14 cellular contexts compared by ENCODE assay signal in genomic region chr9:134444040-134444315, GRCh38.
DNase-seq lines count a peak whose midpoint lies in the region; ATAC-seq and TF ChIP-seq lines count a peak whose summit lies in the region.
"Had no signal": no experiment of that assay in that cellular context is flagged by ENCODE, and none has a peak within 500 bp of the region (broad histone marks: within the 10 kb centered on the region; RNA-seq: fewer than 3 reads in every experiment).

No MANE protein-coding gene starts in this region.

- CTCF ChIA-PET in activated CD8-positive, alpha-beta T cell treated with anti-CD3 and anti-CD28 coated beads for 36 hours (lab: Charles Lee), result interaction anchor here (0.6 to 2.5 kb wide), 23 partner anchors 10 to 281 kb away, joined by 3 to 36 read pairs (median 6); no protein-coding TSS in a partner anchor

- H3K4me2 ChIP-seq in neuronal stem cell (ENCODE audit: insufficient read depth, low read length, poor library complexity, severe bottlenecking), result no peak overlapping the region
- H3K4me2 ChIP-seq: GM23338 had no signal

- peak overlapping the region; percentile 42 for H3K4me3 Mint-ChIP-seq in natural killer cell
- no peak overlapping the region for H3K4me3 Mint-ChIP-seq in natural killer cell treated with Interleukin-12 subunit alpha and Interleukin-12 subunit beta and Interleukin-15 and Interleukin-18, amount 100 ng/mL, for 72 hours
- H3K4me3 Mint-ChIP-seq in activated CD8-positive, alpha-beta T cell treated with anti-CD3 and anti-CD28 coated beads for 36 hours, result no peak overlapping the region
- H3K4me3 Mint-ChIP-seq: activated T-cell treated with anti-CD3 and anti-CD28 coated beads, Interleukin-2, amount 50 U/mL, for 4 hours; GM23338; nephron progenitor cell had no signal

- H3K4me3 ChIP-seq in body of pancreas (no peak overlapping the region), neuronal stem cell (ENCODE audit: low read length in 2 of 2) (no peak overlapping the region)
- H3K4me3 ChIP-seq: GM23338, skin epidermis had no signal

- peaks cover 0 to 5% of the 10 kb centered on the region in 2 donors for H3K27me3 Mint-ChIP-seq in natural killer cell (ENCODE audit: low read depth in 2 of 2)
- H3K27me3 Mint-ChIP-seq in natural killer cell treated with Interleukin-12 subunit alpha and Interleukin-12 subunit beta and Interleukin-15 and Interleukin-18, amount 100 ng/mL, for 72 hours, result no peaks in the 10 kb centered on the region
- H3K27me3 Mint-ChIP-seq in activated CD8-positive, alpha-beta T cell treated with anti-CD3 and anti-CD28 coated beads for 36 hours, result peaks cover 17% of the 10 kb centered on the region
- H3K27me3 Mint-ChIP-seq: central memory CD8-positive, alpha-beta T cell had no signal

- POLR2A ChIA-PET in activated CD8-positive, alpha-beta T cell treated with anti-CD3 and anti-CD28 coated beads for 36 hours (lab: Charles Lee), result no interaction called here

- H2BK5ac ChIP-seq in neuronal stem cell (ENCODE audit: low read length), result no peak overlapping the region

- intact Hi-C loops in natural killer cell (cut with micrococcal nuclease) (loop anchor here (5.0 to 10.0 kb wide), 3 partner anchors 37 to 151 kb away; no protein-coding TSS in a partner anchor), body of pancreas (cut with DNase I) (loop anchor here (5.0 kb wide), 1 partner anchor 112 kb away; no protein-coding TSS in a partner anchor)
- intact Hi-C loops in activated CD8-positive, alpha-beta T cell treated with anti-CD3 and anti-CD28 coated beads for 36 hours (cut with micrococcal nuclease), result loop anchor here (5.0 kb wide), 1 partner anchor 272 kb away; no protein-coding TSS in a partner anchor

- H3K18ac ChIP-seq in neuronal stem cell (ENCODE audit: low read length), result no peak overlapping the region

- peak overlapping the region; percentile 31 to 86 for H3K27ac Mint-ChIP-seq in natural killer cell
- H3K27ac Mint-ChIP-seq in natural killer cell treated with Interleukin-12 subunit alpha and Interleukin-12 subunit beta and Interleukin-15 and Interleukin-18, amount 100 ng/mL, for 72 hours, result no peak overlapping the region
- no peak overlapping the region for H3K27ac Mint-ChIP-seq in activated CD8-positive, alpha-beta T cell treated with anti-CD3 and anti-CD28 coated beads for 36 hours
- H3K27ac Mint-ChIP-seq: GM23338, nephron progenitor cell, progenitor cell of endocrine pancreas had no signal

- H3K79me1 ChIP-seq in neuronal stem cell (ENCODE audit: low read depth, low read length), result no peaks in the 10 kb centered on the region

- H3K27me3 ChIP-seq in body of pancreas, result no peaks in the 10 kb centered on the region
- no peaks in the 10 kb centered on the region for H3K27me3 ChIP-seq in neuronal stem cell (ENCODE audit: control insufficient read depth in 3 of 3, insufficient read depth in 3 of 3, low read depth in 1 of 3, low read length in 3 of 3)

- WGBS in body of pancreas, 2 donors, result 71 to 74% methylated on average over 1 to 2 of the region's 2 CpGs
- WGBS in neuronal stem cell (ENCODE audit: extremely low coverage in 2 of 2, insufficient read length in 2 of 2, insufficient replicate concordance in 1 of 2), 2 donors, result no CpG with 5 or more reads among the region's 2 CpGs

- H3K4me1 ChIP-seq in body of pancreas (peaks cover 24% of the 10 kb centered on the region), neuronal stem cell (ENCODE audit: control insufficient read depth in 2 of 2, insufficient read depth in 1 of 2, low read depth in 1 of 2, low read length in 2 of 2) (peaks cover 13% of the 10 kb centered on the region in 2 donors)

- DNase-seq in natural killer cell (no peak), body of pancreas (no peak), neuronal stem cell (ENCODE audit: low spot score) (no peak), NCI-H2107 treated with DMSO at 0.1 percent for 48 hours (lab: John Stamatoyannopoulos, UW; ENCODE audit: unreplicated experiment) (no peak), midbrain (lab: John Stamatoyannopoulos, UW) (no peak), DMS153 treated with DMSO at 0.1 percent for 48 hours (lab: John Stamatoyannopoulos, UW; ENCODE audit: unreplicated experiment) (no peak)
- DNase-seq in natural killer cell treated with Interleukin-12 subunit alpha and Interleukin-12 subunit beta and Interleukin-15 and Interleukin-18, amount 100 ng/mL, for 72 hours (ENCODE audit: low spot score), result no peak
- DNase-seq in activated CD8-positive, alpha-beta T cell treated with anti-CD3 and anti-CD28 coated beads for 36 hours, result no peak

- no peak overlapping the region for H4K91ac ChIP-seq in neuronal stem cell (ENCODE audit: low read depth, low read length, poor library complexity)

- H2BK12ac ChIP-seq in neuronal stem cell (ENCODE audit: low read length), result no peak overlapping the region

- H3K14ac ChIP-seq in neuronal stem cell (ENCODE audit: low read length), result no peak overlapping the region

- no peak overlapping the region for H3K23ac ChIP-seq in neuronal stem cell (ENCODE audit: low read depth, low read length, poor library complexity)

- H2BK120ac ChIP-seq in neuronal stem cell (ENCODE audit: low read depth, low read length), result no peak overlapping the region

- H2AK5ac ChIP-seq in neuronal stem cell (ENCODE audit: low read depth, low read length), result peak overlapping the region; percentile 86

- no peaks in the 10 kb centered on the region for H3K36me3 ChIP-seq in body of pancreas (replicated peaks in 1 of 2; ENCODE audit: insufficient read depth in 1 of 2, low read depth in 2 of 2)
- peaks cover 0 to 1% of the 10 kb centered on the region in 2 donors for H3K36me3 ChIP-seq in neuronal stem cell (replicated peaks in 1 of 2; ENCODE audit: control insufficient read depth in 2 of 2, insufficient read depth in 2 of 2, low read length in 2 of 2)

- no peak for TF ChIP-seq POLR2A in body of pancreas (IDR thresholded peaks at IDR 0.05)

- H3K9me3 ChIP-seq in body of pancreas (no peaks in the 10 kb centered on the region), neuronal stem cell (replicated peaks in 1 of 2; ENCODE audit: control insufficient read depth in 2 of 2, insufficient read depth in 1 of 2, low read depth in 1 of 2, low read length in 2 of 2) (peaks cover 6 to 13% of the 10 kb centered on the region in 2 donors)

- TF ChIP-seq CTCF in natural killer cell (IDR thresholded peaks at IDR 0.05) (no peak), body of pancreas (IDR thresholded peaks at IDR 0.05) (no peak)
- TF ChIP-seq CTCF in activated CD8-positive, alpha-beta T cell treated with anti-CD3 and anti-CD28 coated beads for 36 hours (IDR thresholded peaks at IDR 0.05), result no peak

- H2BK15ac ChIP-seq in neuronal stem cell (ENCODE audit: low read length), result peak overlapping the region; percentile 87

- no peak overlapping the region for H2AFZ ChIP-seq in neuronal stem cell (ENCODE audit: low read length)
- H2AFZ ChIP-seq: GM23338 had no signal

- H3K9ac ChIP-seq in neuronal stem cell (ENCODE audit: low read depth, low read length, poor library complexity), result no peak overlapping the region

- H3K4me1 Mint-ChIP-seq in natural killer cell, result peaks cover 16 to 37% of the 10 kb centered on the region in 2 donors
- H3K4me1 Mint-ChIP-seq in natural killer cell treated with Interleukin-12 subunit alpha and Interleukin-12 subunit beta and Interleukin-15 and Interleukin-18, amount 100 ng/mL, for 72 hours (ENCODE audit: low read depth in 2 of 2), result peaks cover 14 to 19% of the 10 kb centered on the region in 2 donors
- H3K4me1 Mint-ChIP-seq in activated CD8-positive, alpha-beta T cell treated with anti-CD3 and anti-CD28 coated beads for 36 hours (ENCODE audit: low read depth), result peaks cover 20% of the 10 kb centered on the region
- H3K4me1 Mint-ChIP-seq: GM23338 had no signal

- no peaks in the 10 kb centered on the region for H3K9me3 Mint-ChIP-seq in natural killer cell
- H3K9me3 Mint-ChIP-seq in natural killer cell treated with Interleukin-12 subunit alpha and Interleukin-12 subunit beta and Interleukin-15 and Interleukin-18, amount 100 ng/mL, for 72 hours, result no peaks in the 10 kb centered on the region
- H3K9me3 Mint-ChIP-seq in activated CD8-positive, alpha-beta T cell treated with anti-CD3 and anti-CD28 coated beads for 36 hours, result peaks cover 2% of the 10 kb centered on the region
- H3K9me3 Mint-ChIP-seq: activated T-cell treated with anti-CD3 and anti-CD28 coated beads, Interleukin-2, amount 50 U/mL, for 4 hours; central memory CD8-positive, alpha-beta T cell had no signal

- no peaks in the 10 kb centered on the region for H3K36me3 Mint-ChIP-seq in natural killer cell
- H3K36me3 Mint-ChIP-seq in natural killer cell treated with Interleukin-12 subunit alpha and Interleukin-12 subunit beta and Interleukin-15 and Interleukin-18, amount 100 ng/mL, for 72 hours, result no peaks in the 10 kb centered on the region
- H3K36me3 Mint-ChIP-seq in activated CD8-positive, alpha-beta T cell treated with anti-CD3 and anti-CD28 coated beads for 36 hours (ENCODE audit: low read depth), result no peaks in the 10 kb centered on the region

- no peak overlapping the region for H3K4ac ChIP-seq in neuronal stem cell (ENCODE audit: low read length)

- H3K27ac ChIP-seq in body of pancreas, result peak overlapping the region in 3 of 4 donors; percentile 34 to 59 (median 45)
- no peak overlapping the region for H3K27ac ChIP-seq in neuronal stem cell (replicated peaks; ENCODE audit: low read length)

- no peak overlapping the region for H4K8ac ChIP-seq in neuronal stem cell (ENCODE audit: low read depth, low read length)

- no peak for ATAC-seq in natural killer cell
- ATAC-seq in natural killer cell treated with Interleukin-12 subunit alpha and Interleukin-12 subunit beta and Interleukin-15 and Interleukin-18, amount 100 ng/mL, for 72 hours, result no peak
- ATAC-seq in body of pancreas, result no peak
- no peak for ATAC-seq in activated CD8-positive, alpha-beta T cell treated with anti-CD3 and anti-CD28 coated beads for 36 hours

Comparison
In these comparisons a context has a peak if more than half of its experiments do, and no peak if none do; other contexts are left out.
1. H3K27ac Mint-ChIP-seq: peak in natural killer cell (2 of 2); none in natural killer cell treated with Interleukin-12 subunit alpha and Interleukin-12 subunit beta and Interleukin-15 and Interleukin-18, amount 100 ng/mL, for 72 hours (0 of 2) and activated CD8-positive, alpha-beta T cell treated with anti-CD3 and anti-CD28 coated beads for 36 hours (single experiment).